In genomic region chr7:38291117-38291647, GRCh38 we compare ENCODE assay signal across 17 cellular contexts.
DNase-seq lines count a peak whose midpoint lies in the region; ATAC-seq and TF ChIP-seq lines count a peak whose summit lies in the region.
"Had no signal": no experiment of that assay in that cellular context is flagged by ENCODE, and none has a peak within 500 bp of the region (broad histone marks: within the 10 kb centered on the region; RNA-seq: fewer than 3 reads in every experiment).

No MANE protein-coding gene starts in this region.

- H3K9me3 ChIP-seq in Karpas-422 (ENCODE audit: low read length) (no peaks in the 10 kb centered on the region), prostate gland (no peaks in the 10 kb centered on the region)
- H3K9me3 ChIP-seq: ascending aorta, heart right ventricle had no signal

- H3K27me3 Mint-ChIP-seq in activated CD4-positive, alpha-beta T cell treated with anti-CD3 and anti-CD28 coated beads, Interleukin-2, amount 10 ng/mL, durations not matched to agents 24 days and 14 days: no peaks in the 10 kb centered on the region
- H3K27me3 Mint-ChIP-seq: activated CD4-positive, alpha-beta memory T cell treated with anti-CD3 and anti-CD28 coated beads, Interleukin-2, amount 10 ng/mL, durations not matched to agents 7 days and 5 days; activated naive CD4-positive, alpha-beta T cell treated with anti-CD3 and anti-CD28 coated beads, Interleukin-2, amount 10 ng/mL, durations not matched to agents 7 days and 5 days had no signal

- no peaks in the 10 kb centered on the region for H3K27me3 ChIP-seq in Karpas-422 (ENCODE audit: low read length)
- H3K27me3 ChIP-seq in prostate gland (replicated peaks; ENCODE audit: insufficient read depth): no peaks in the 10 kb centered on the region
- H3K27me3 ChIP-seq: ascending aorta had no signal

- CTCF ChIA-PET in GM10248 (lab: Yijun Ruan, JAX): interaction anchor here (1.1 kb wide), 1 partner anchor 68 kb away, joined by 3 read pairs; no protein-coding TSS in a partner anchor

- H3K4me3 Mint-ChIP-seq in activated CD4-positive, alpha-beta T cell treated with anti-CD3 and anti-CD28 coated beads, Interleukin-2, amount 10 ng/mL, durations not matched to agents 24 days and 14 days: no peak overlapping the region
- H3K4me3 Mint-ChIP-seq: activated CD4-positive, alpha-beta memory T cell treated with anti-CD3 and anti-CD28 coated beads, Interleukin-2, amount 10 ng/mL, durations not matched to agents 7 days and 5 days; activated naive CD4-positive, alpha-beta T cell treated with anti-CD3 and anti-CD28 coated beads, Interleukin-2, amount 10 ng/mL, durations not matched to agents 7 days and 5 days; B cell had no signal

- H3K9me3 Mint-ChIP-seq in activated CD4-positive, alpha-beta T cell treated with anti-CD3 and anti-CD28 coated beads, Interleukin-2, amount 10 ng/mL, durations not matched to agents 24 days and 14 days: no peaks in the 10 kb centered on the region
- H3K9me3 Mint-ChIP-seq: activated CD4-positive, alpha-beta memory T cell treated with anti-CD3 and anti-CD28 coated beads, Interleukin-2, amount 10 ng/mL, durations not matched to agents 7 days and 5 days; activated naive CD4-positive, alpha-beta T cell treated with anti-CD3 and anti-CD28 coated beads, Interleukin-2, amount 10 ng/mL, durations not matched to agents 7 days and 5 days had no signal

- no peaks in the 10 kb centered on the region for H3K36me3 ChIP-seq in Karpas-422 (ENCODE audit: insufficient read depth, low read length)
- H3K36me3 ChIP-seq in prostate gland: no peaks in the 10 kb centered on the region
- H3K36me3 ChIP-seq: ascending aorta, heart right ventricle had no signal

- intact Hi-C loops in prostate gland (cut with DNase I): no loop called here
- intact Hi-C loops in activated CD4-positive, alpha-beta T cell treated with anti-CD3 and anti-CD28 coated beads, Interleukin-2, amount 10 ng/mL, durations not matched to agents 24 days and 14 days (cut with micrococcal nuclease): no loop called here

- no peaks in the 10 kb centered on the region for H3K9me2 ChIP-seq in Karpas-422 (replicated peaks; ENCODE audit: insufficient read depth, low read length)

- no peaks in the 10 kb centered on the region for H3K79me2 ChIP-seq in Karpas-422 (ENCODE audit: low read length)

- no peaks in the 10 kb centered on the region for H4K20me1 ChIP-seq in Karpas-422 (ENCODE audit: insufficient read depth, low read depth, low read length)

- no peaks in the 10 kb centered on the region for H3K4me1 Mint-ChIP-seq in activated CD4-positive, alpha-beta T cell treated with anti-CD3 and anti-CD28 coated beads, Interleukin-2, amount 10 ng/mL, durations not matched to agents 24 days and 14 days
- H3K4me1 Mint-ChIP-seq: activated CD4-positive, alpha-beta memory T cell treated with anti-CD3 and anti-CD28 coated beads, Interleukin-2, amount 10 ng/mL, durations not matched to agents 7 days and 5 days; activated naive CD4-positive, alpha-beta T cell treated with anti-CD3 and anti-CD28 coated beads, Interleukin-2, amount 10 ng/mL, durations not matched to agents 7 days and 5 days had no signal

- no peak overlapping the region for H3K27ac Mint-ChIP-seq in activated CD4-positive, alpha-beta T cell treated with anti-CD3 and anti-CD28 coated beads, Interleukin-2, amount 10 ng/mL, durations not matched to agents 24 days and 14 days
- H3K27ac Mint-ChIP-seq: activated CD4-positive, alpha-beta memory T cell treated with anti-CD3 and anti-CD28 coated beads, Interleukin-2, amount 10 ng/mL, durations not matched to agents 7 days and 5 days; activated naive CD4-positive, alpha-beta T cell treated with anti-CD3 and anti-CD28 coated beads, Interleukin-2, amount 10 ng/mL, durations not matched to agents 7 days and 5 days; B cell had no signal

- H3K36me3 Mint-ChIP-seq in activated CD4-positive, alpha-beta T cell treated with anti-CD3 and anti-CD28 coated beads, Interleukin-2, amount 10 ng/mL, durations not matched to agents 24 days and 14 days (ENCODE audit: low read depth): no peaks in the 10 kb centered on the region
- H3K36me3 Mint-ChIP-seq: activated naive CD4-positive, alpha-beta T cell treated with anti-CD3 and anti-CD28 coated beads, Interleukin-2, amount 10 ng/mL, durations not matched to agents 7 days and 5 days had no signal

- no peak for ATAC-seq in GM19395 (IDR thresholded peaks at IDR 0.05; ENCODE audit: unreplicated experiment)
- ATAC-seq: heart right ventricle had no signal

- TF ChIP-seq CTCF in GM10248 (IDR thresholded peaks at IDR 0.05; ENCODE audit: control extremely low read depth, extremely low read depth, low read depth, missing control alignments) (no peak), VCaP (conservative IDR thresholded peaks at IDR 0.05) (no peak), prostate gland (IDR thresholded peaks at IDR 0.05) (no peak)

- H3K4me3 ChIP-seq in Karpas-422 (ENCODE audit: low read length): no peak overlapping the region
- no peak overlapping the region for H3K4me3 ChIP-seq in prostate gland
- H3K4me3 ChIP-seq: ascending aorta, heart right ventricle had no signal

- DNase-seq in GM10248 (ENCODE audit: extremely low spot score) (peak; percentile 11), Karpas-422 (peak; percentile 42), prostate gland (ENCODE audit: low spot score) (no peak), T-helper 2 cell (no peak)
- no peak for DNase-seq in activated CD4-positive, alpha-beta T cell treated with anti-CD3 and anti-CD28 coated beads, Interleukin-2, amount 10 ng/mL, durations not matched to agents 24 days and 14 days
- DNase-seq: activated CD4-positive, alpha-beta memory T cell treated with anti-CD3 and anti-CD28 coated beads, Interleukin-2, amount 10 ng/mL, durations not matched to agents 7 days and 5 days; activated naive CD4-positive, alpha-beta T cell treated with anti-CD3 and anti-CD28 coated beads, Interleukin-2, amount 10 ng/mL, durations not matched to agents 7 days and 5 days; activated T-cell treated with anti-CD3 and anti-CD28 coated beads, Interleukin-2, amount 50 U/mL, for 1 hour; GF-D8; heart right ventricle; mammary epithelial cell; NCI-H1694; NCI-H2227 treated with DMSO at 0.1 percent for 48 hours had no signal

- TF ChIP-seq POLR2A in prostate gland (IDR thresholded peaks at IDR 0.05): no peak

- POLR2A ChIA-PET in GM10248 (lab: Yijun Ruan, JAX): no interaction called here

- no peak overlapping the region for H3K4me2 ChIP-seq in Karpas-422 (ENCODE audit: low read depth, low read length, poor library complexity, severe bottlenecking)

- H3K4me1 ChIP-seq in Karpas-422 (ENCODE audit: low read length): no peaks in the 10 kb centered on the region
- peaks cover 4% of the 10 kb centered on the region for H3K4me1 ChIP-seq in prostate gland (replicated peaks)
- H3K4me1 ChIP-seq: ascending aorta, heart right ventricle had no signal

- no peak overlapping the region for H3K27ac ChIP-seq in Karpas-422 (ENCODE audit: low read length)
- H3K27ac ChIP-seq in VCaP: peak overlapping the region; percentile 77
- peak overlapping the region; percentile 34 to 79 for H3K27ac ChIP-seq in prostate gland
- H3K27ac ChIP-seq: ascending aorta, heart right ventricle had no signal

- no peak overlapping the region for H2AFZ ChIP-seq in Karpas-422 (ENCODE audit: low read length)

- 88% methylated on average over 9 of the region's 9 CpGs for WGBS in prostate gland

- no peak overlapping the region for H3K9ac ChIP-seq in Karpas-422 (ENCODE audit: low read length)

Comparison
In these comparisons a context has a peak if more than half of its experiments do, and no peak if none do; other contexts are left out.
1. DNase-seq: peak in GM10248 (single experiment) and Karpas-422 (single experiment); none in prostate gland (single experiment), T-helper 2 cell (0 of 5) and activated CD4-positive, alpha-beta T cell treated with anti-CD3 and anti-CD28 coated beads, Interleukin-2, amount 10 ng/mL, durations not matched to agents 24 days and 14 days (single experiment).